21 cellular contexts compared by ENCODE assay signal in the genomic region with DNA sequence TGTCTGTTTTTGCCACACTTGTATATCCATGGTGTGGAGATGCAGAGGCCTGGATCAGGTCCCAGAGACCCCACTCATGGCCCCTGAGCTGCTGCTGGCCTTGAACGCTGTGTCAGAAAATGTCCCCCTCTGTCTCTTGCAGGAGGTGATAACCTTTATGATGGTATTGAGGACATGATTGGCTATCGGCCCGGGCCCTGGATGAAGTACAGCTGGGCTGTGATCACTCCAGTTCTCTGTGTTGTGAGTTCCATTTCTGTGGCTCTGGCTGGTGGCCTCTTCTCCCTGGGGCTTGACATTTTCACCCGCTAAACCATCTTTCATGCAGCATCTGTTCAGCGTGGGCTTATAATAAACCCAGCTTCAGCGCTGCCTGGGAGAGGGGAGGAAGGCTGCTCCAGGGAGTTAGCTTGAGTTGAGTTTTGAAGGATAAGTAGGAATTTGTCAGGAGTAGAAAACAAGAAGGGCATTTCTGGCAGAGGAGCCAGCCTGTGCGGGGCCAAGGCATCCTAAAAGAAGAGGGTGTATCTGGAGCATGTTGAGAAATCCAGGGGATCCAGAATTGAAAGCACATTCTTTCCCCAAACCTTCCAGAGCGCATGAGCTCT.
"Had no signal": no experiment of that assay in that cellular context is flagged by ENCODE, and none has a peak within 500 bp of the region (broad histone marks: within the 10 kb centered on the region; RNA-seq: fewer than 3 reads in every experiment).

No MANE protein-coding gene starts in this region.

- H3K4me3 Mint-ChIP-seq: activated CD4-positive, alpha-beta T cell treated with anti-CD3 and anti-CD28 coated beads, Interleukin-2, amount 10 ng/mL, durations not matched to agents 7 days and 5 days; activated CD8-positive, alpha-beta T cell treated with anti-CD3 and anti-CD28 coated beads, Interleukin-2, amount 10 ng/mL, durations not matched to agents 7 days and 5 days; activated naive CD8-positive, alpha-beta T cell treated with anti-CD3 and anti-CD28 coated beads for 36 hours; nephron progenitor cell; T-helper 2 cell treated with Interferon-gamma antibody and Interleukin-4, amounts not matched to agents 5 μg/mL and 100 μg/mL, for 36 hours had no signal

- DNase-seq: activated CD4-positive, alpha-beta T cell treated with anti-CD3 and anti-CD28 coated beads, Interleukin-2, amount 10 ng/mL, durations not matched to agents 7 days and 5 days; activated CD4-positive, CD25-positive, alpha-beta regulatory T cell treated with anti-CD3 and anti-CD28 coated beads, Interleukin-2, amount 50 U/mL, for 72 hours; activated CD8-positive, alpha-beta T cell treated with anti-CD3 and anti-CD28 coated beads, Interleukin-2, amount 10 ng/mL, durations not matched to agents 7 days and 5 days; activated naive CD8-positive, alpha-beta T cell treated with anti-CD3 and anti-CD28 coated beads for 36 hours; dermis blood vessel endothelial cell; effector memory CD4-positive, alpha-beta T cell; esophagus squamous epithelium; midbrain; nephron progenitor cell; nucleus accumbens; SIG-M5; small intestine; stimulated activated CD4-positive, alpha-beta T cell treated with anti-CD3 and anti-CD28 coated beads, Interleukin-4, amount 100 ng/mL, for 1 hour; stimulated activated naive CD4-positive, alpha-beta T cell treated with Interleukin-2 at 50 U/mL for 16 hours; upper lobe of left lung; WERI-Rb-1 had no signal

- H3K4me3 ChIP-seq: esophagus squamous epithelium, gastroesophageal sphincter, upper lobe of left lung had no signal

- H3K27me3 Mint-ChIP-seq: activated CD4-positive, alpha-beta T cell treated with anti-CD3 and anti-CD28 coated beads, Interleukin-2, amount 10 ng/mL, durations not matched to agents 7 days and 5 days; activated naive CD8-positive, alpha-beta T cell treated with anti-CD3 and anti-CD28 coated beads for 36 hours had no signal

- H3K9me3 ChIP-seq: esophagus squamous epithelium, gastroesophageal sphincter, upper lobe of left lung had no signal

- H3K9me3 Mint-ChIP-seq: activated CD4-positive, alpha-beta T cell treated with anti-CD3 and anti-CD28 coated beads, Interleukin-2, amount 10 ng/mL, durations not matched to agents 7 days and 5 days; activated naive CD8-positive, alpha-beta T cell treated with anti-CD3 and anti-CD28 coated beads for 36 hours; nephron progenitor cell; T-helper 2 cell treated with Interferon-gamma antibody and Interleukin-4, amounts not matched to agents 5 μg/mL and 100 μg/mL, for 36 hours had no signal

- H3K27ac Mint-ChIP-seq: activated CD4-positive, alpha-beta T cell treated with anti-CD3 and anti-CD28 coated beads, Interleukin-2, amount 10 ng/mL, durations not matched to agents 7 days and 5 days; activated CD8-positive, alpha-beta T cell treated with anti-CD3 and anti-CD28 coated beads, Interleukin-2, amount 10 ng/mL, durations not matched to agents 7 days and 5 days; activated naive CD8-positive, alpha-beta T cell treated with anti-CD3 and anti-CD28 coated beads for 36 hours; nephron progenitor cell; T-helper 2 cell treated with Interferon-gamma antibody and Interleukin-4, amounts not matched to agents 5 μg/mL and 100 μg/mL, for 36 hours had no signal

- H3K27me3 ChIP-seq: esophagus squamous epithelium, gastroesophageal sphincter, upper lobe of left lung had no signal

- H3K4me1 Mint-ChIP-seq: activated CD4-positive, alpha-beta T cell treated with anti-CD3 and anti-CD28 coated beads, Interleukin-2, amount 10 ng/mL, durations not matched to agents 7 days and 5 days; activated naive CD8-positive, alpha-beta T cell treated with anti-CD3 and anti-CD28 coated beads for 36 hours had no signal

- H3K27ac ChIP-seq: esophagus squamous epithelium, gastroesophageal sphincter, upper lobe of left lung, WERI-Rb-1 had no signal

- ATAC-seq: activated CD8-positive, alpha-beta T cell treated with anti-CD3 and anti-CD28 coated beads, Interleukin-2, amount 10 ng/mL, durations not matched to agents 7 days and 5 days; gastroesophageal sphincter; left lobe of liver; sciatic nerve; SK-N-SH treated with all-trans-retinoic acid at 6 μM for 48 hours had no signal
